17 cellular contexts compared by ENCODE assay signal in the genomic region with DNA sequence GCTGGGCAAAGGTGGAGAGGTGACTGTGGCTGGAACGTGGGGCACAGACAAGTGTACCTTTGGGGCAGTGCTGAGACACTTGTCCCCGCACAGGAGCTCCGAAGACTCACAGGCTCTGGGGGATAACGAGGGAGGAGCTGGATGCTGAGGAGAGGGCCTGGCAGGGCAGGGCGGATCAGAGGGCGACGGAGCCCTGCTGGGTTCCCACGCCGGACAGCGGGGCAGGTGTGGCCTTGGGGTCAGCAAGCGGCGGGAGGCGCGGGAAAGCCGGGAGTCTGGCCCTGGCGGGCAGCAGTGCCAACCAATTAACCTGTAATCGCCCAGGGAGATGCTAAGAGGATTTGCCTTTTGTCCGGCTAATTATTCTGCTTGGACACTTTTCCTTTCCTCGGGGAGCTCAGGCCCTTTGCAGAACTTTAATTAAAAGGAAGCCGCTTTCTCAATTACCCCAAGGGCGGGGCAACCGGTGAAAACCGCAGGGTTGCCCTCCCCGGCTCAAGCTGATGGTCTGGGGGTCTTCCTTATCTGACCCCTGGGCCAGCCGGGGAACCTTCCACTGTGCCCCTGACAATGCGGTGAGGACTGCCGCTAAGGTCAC.
DNase-seq lines count a peak whose midpoint lies in the region; ATAC-seq, FAIRE-seq and TF ChIP-seq lines count a peak whose summit lies in the region.
"Had no signal": no experiment of that assay in that cellular context is flagged by ENCODE, and none has a peak within 500 bp of the region (broad histone marks: within the 10 kb centered on the region; RNA-seq: fewer than 3 reads in every experiment).

No MANE protein-coding gene starts in this region.

- peak; percentile 33 for DNase-seq in ELF-1 (ENCODE audit: low read depth, low spot score)
- DNase-seq in NCI-H146 (lab: John Stamatoyannopoulos, UW) = peak; percentile 25
- peak; percentile 92 for DNase-seq in ecto neural progenitor cell (ENCODE audit: low spot score)
- DNase-seq in neural progenitor cell (ENCODE audit: low spot score) = peak; percentile 95
- no peak for DNase-seq in GM12892 (ENCODE audit: insufficient read length)
- no peak for DNase-seq in activated CD4-positive, alpha-beta T cell treated with anti-CD3 and anti-CD28 coated beads for 4 hours
- DNase-seq: ACHN; CD4-positive, alpha-beta memory T cell; NCI-H1048; NCI-H187 treated with DMSO at 0.1 percent for 48 hours; NCI-H446 treated with DMSO at 0.1 percent for 48 hours; SJCRH30; SW 1271 had no signal

- H3K4me3 ChIP-seq in neural progenitor cell = no peak overlapping the region

- peaks cover 11% of the 10 kb centered on the region for H4K20me1 ChIP-seq in neural progenitor cell (ENCODE audit: low read depth)

- no peak for TF ChIP-seq CTCF in neural progenitor cell (IDR thresholded peaks at IDR 0.05)

- no peak overlapping the region for H2AFZ ChIP-seq in neural progenitor cell (replicated peaks)

- H3K4me2 ChIP-seq in neural progenitor cell = peak overlapping the region; percentile 73

- H3K27ac Mint-ChIP-seq in neural progenitor cell = peak overlapping the region; percentile 90
- H3K27ac Mint-ChIP-seq: B cell had no signal

- peaks cover 38% of the 10 kb centered on the region for H3F3A ChIP-seq in neural progenitor cell (ENCODE audit: low read depth)

- peaks cover 55% of the 10 kb centered on the region for H3K4me1 ChIP-seq in neural progenitor cell

- peaks cover 21% of the 10 kb centered on the region for H3K27me3 Mint-ChIP-seq in neural progenitor cell (ENCODE audit: insufficient read depth, low read depth)

- no peaks in the 10 kb centered on the region for H3K79me2 ChIP-seq in neural progenitor cell (ENCODE audit: low read depth)

- no peaks in the 10 kb centered on the region for H3K9me3 ChIP-seq in neural progenitor cell (ENCODE audit: low read depth)
- H3K9me3 ChIP-seq: SJCRH30 had no signal

- TF ChIP-seq POLR2A in GM12892 (IDR thresholded peaks at IDR 0.05; ENCODE audit: low read depth, low read length) = no peak

- H3K4me3 Mint-ChIP-seq in neural progenitor cell = peak overlapping the region; percentile 21
- H3K4me3 Mint-ChIP-seq: B cell; CD4-positive, alpha-beta memory T cell had no signal

- peaks cover 18% of the 10 kb centered on the region for H3K27me3 ChIP-seq in neural progenitor cell

- H3K36me3 ChIP-seq in neural progenitor cell = no peaks in the 10 kb centered on the region
- H3K36me3 ChIP-seq: SJCRH30 had no signal

- FAIRE-seq in GM12892 (lab: Jason Lieb, UNC) = no peak

- ATAC-seq in GM18873 (IDR thresholded peaks at IDR 0.05; ENCODE audit: low FRiP score, unreplicated experiment) (no peak), GM18868 (IDR thresholded peaks at IDR 0.05; ENCODE audit: unreplicated experiment) (no peak)
- ATAC-seq: HCT116 had no signal

- H3K4me1 Mint-ChIP-seq in neural progenitor cell = peaks cover 56% of the 10 kb centered on the region
- H3K4me1 Mint-ChIP-seq: B cell; CD4-positive, alpha-beta memory T cell had no signal

- no peaks in the 10 kb centered on the region for H3K36me3 Mint-ChIP-seq in neural progenitor cell
- H3K36me3 Mint-ChIP-seq: CD4-positive, alpha-beta memory T cell had no signal

- no peak overlapping the region for H3K9ac ChIP-seq in neural progenitor cell

- H3K9me3 Mint-ChIP-seq in neural progenitor cell = no peaks in the 10 kb centered on the region
- H3K9me3 Mint-ChIP-seq: CD4-positive, alpha-beta memory T cell had no signal

- peak overlapping the region; percentile 86 for H3K27ac ChIP-seq in neural progenitor cell
- H3K27ac ChIP-seq: SJCRH30 had no signal

Comparison
In these comparisons a context has a peak if more than half of its experiments do, and no peak if none do; other contexts are left out.
1. DNase-seq: peak in ELF-1 (single experiment), NCI-H146 (single experiment), ecto neural progenitor cell (single experiment) and neural progenitor cell (single experiment); none in GM12892 (single experiment) and activated CD4-positive, alpha-beta T cell treated with anti-CD3 and anti-CD28 coated beads for 4 hours (0 of 2).